Comparison of ENCODE assay signal across 13 cellular contexts in genomic region chr7:1668486-1668931, GRCh38. TPM values are rescaled to one million over a fixed set of nuclear protein-coding genes. Genes with fewer than 3 reads are reported as not detected.
DNase-seq lines count a peak whose midpoint lies in the region; ATAC-seq, FAIRE-seq and TF ChIP-seq lines count a peak whose summit lies in the region.
"Had no signal": no experiment of that assay in that cellular context is flagged by ENCODE, and none has a peak within 500 bp of the region (broad histone marks: within the 10 kb centered on the region; RNA-seq: fewer than 3 reads in every experiment).

No MANE protein-coding gene starts in this region.

- peak; percentile 46 to 76 for DNase-seq in A549 (ENCODE audit: low read depth in 1 of 2, low spot score in 1 of 2)
- DNase-seq in GM23338 (ENCODE audit: low spot score), result peak; percentile 32
- peak; percentile 68 for DNase-seq in ecto neural progenitor cell (ENCODE audit: low spot score)
- DNase-seq in naive B cell, result no peak
- no peak for DNase-seq in AML-193 (lab: John Stamatoyannopoulos, UW)
- DNase-seq in stimulated activated naive CD4-positive, alpha-beta T cell treated with Interleukin-2 at 50 U/mL for 16 hours (lab: John Stamatoyannopoulos, UW), result no peak
- DNase-seq: DMS79 treated with DMSO at 0.1 percent for 48 hours; NCI-H187 treated with DMSO at 0.1 percent for 48 hours; occipital lobe; stimulated activated CD8-positive, alpha-beta memory T cell treated with anti-CD3 and anti-CD28 coated beads, Interleukin-4, amount 100 ng/mL, for 48 hours had no signal

- no peak for TF ChIP-seq POLR2A in A549 (IDR thresholded peaks at IDR 0.05; ENCODE audit: low read length)

- H3K36me3 Mint-ChIP-seq in GM23338 (ENCODE audit: low read depth) (no peaks in the 10 kb centered on the region), naive B cell (no peaks in the 10 kb centered on the region)

- H3K4me2 ChIP-seq in A549 (no peak overlapping the region), GM23338 (peak overlapping the region; percentile 76)

- H3K4me1 ChIP-seq in A549 (peaks cover 35% of the 10 kb centered on the region), GM23338 (ENCODE audit: insufficient read depth) (peaks cover 14% of the 10 kb centered on the region; the same call in 1 of the 2 replicates)

- H3K9me2 ChIP-seq in GM23338 (ENCODE audit: insufficient read depth), result no peaks in the 10 kb centered on the region

- no peak for TF ChIP-seq EP300 in A549 (IDR thresholded peaks at IDR 0.05)

- H3K4me1 Mint-ChIP-seq in GM23338 (peaks cover 5% of the 10 kb centered on the region; the same call in 2 of the 3 replicates), naive B cell (peaks cover 9 to 20% (median 14%) of the 10 kb centered on the region in 3 donors)

- peak overlapping the region; percentile 69; the same call in 1 of the 2 replicates for H2AFZ ChIP-seq in GM23338

- H3K27ac Mint-ChIP-seq in GM23338, result no peak overlapping the region
- no peak overlapping the region for H3K27ac Mint-ChIP-seq in naive B cell
- H3K27ac Mint-ChIP-seq: T-helper 1 cell treated with Interleukin-12 subunit alpha and Interleukin-12 subunit beta and Interleukin-4 antibody, amounts not matched to agents 30 μg/mL and 1 μg/mL, for 36 hours had no signal

- H3K27ac ChIP-seq in A549 (no peak overlapping the region), GM23338 (ENCODE audit: low read depth) (no peak overlapping the region)

- ATAC-seq in A549 (peak; percentile 25 to 47; a peak in 5 of 6 replicates), GM23338 (peak; percentile 1), naive B cell (ENCODE audit: low read depth in 2 of 2) (no peak), HG03354 (IDR thresholded peaks at IDR 0.05; ENCODE audit: poor library complexity, severe bottlenecking, unreplicated experiment) (no peak), GM19324 (IDR thresholded peaks at IDR 0.05; ENCODE audit: low FRiP score, unreplicated experiment) (no peak)

- TF ChIP-seq CTCF in A549 (IDR thresholded peaks at IDR 0.05) (no peak), GM23338 (conservative IDR thresholded peaks at IDR 0.05; ENCODE audit: low read depth in 2 of 2) (no peak)

- WGBS in A549 (ENCODE audit: missing lambda C conversion rate), result 56% methylated on average over 9 of the region's 16 CpGs

- H3K27me3 ChIP-seq in GM23338 (ENCODE audit: insufficient read depth), result peaks cover 80% of the 10 kb centered on the region

- H3F3A ChIP-seq in GM23338 (replicated peaks; ENCODE audit: low read depth), result no peaks in the 10 kb centered on the region

- H4K20me1 ChIP-seq in GM23338 (replicated peaks; ENCODE audit: insufficient read depth), result no peaks in the 10 kb centered on the region

- H3K9me3 ChIP-seq in A549, result no peaks in the 10 kb centered on the region

- H3K9me3 Mint-ChIP-seq in GM23338 (no peaks in the 10 kb centered on the region), naive B cell (no peaks in the 10 kb centered on the region)
- H3K9me3 Mint-ChIP-seq: T-helper 1 cell treated with Interleukin-12 subunit alpha and Interleukin-12 subunit beta and Interleukin-4 antibody, amounts not matched to agents 30 μg/mL and 1 μg/mL, for 36 hours had no signal

- H3K4me3 ChIP-seq in A549 (no peak overlapping the region), GM23338 (peak overlapping the region; percentile 65)

- TF ChIP-seq RAD21 in A549 (conservative IDR thresholded peaks at IDR 0.05 in 1 of 2, IDR thresholded peaks at IDR 0.05 in 1 of 2), result no peak

- peak overlapping the region; percentile 65 for H3K4me3 Mint-ChIP-seq in GM23338
- H3K4me3 Mint-ChIP-seq in naive B cell, result peak overlapping the region; percentile 22 to 84 (median 76)
- H3K4me3 Mint-ChIP-seq: T-helper 1 cell treated with Interleukin-12 subunit alpha and Interleukin-12 subunit beta and Interleukin-4 antibody, amounts not matched to agents 30 μg/mL and 1 μg/mL, for 36 hours had no signal

- no peaks in the 10 kb centered on the region for H3K79me2 ChIP-seq in GM23338 (replicated peaks; ENCODE audit: insufficient read depth)

- no peaks in the 10 kb centered on the region for H3K36me3 ChIP-seq in GM23338 (ENCODE audit: insufficient read depth)

- CTCF ChIA-PET in A549 (lab: Yijun Ruan, JAX), result interaction anchor here (0.7 to 2.2 kb wide), 2 partner anchors 40 to 90 kb away, joined by 3 to 9 read pairs; no protein-coding TSS in a partner anchor

- POLR2A ChIA-PET in A549 (lab: Yijun Ruan, JAX), result no interaction called here

- H3K27me3 Mint-ChIP-seq in GM23338 (ENCODE audit: insufficient read depth, low read depth, poor library complexity) (peaks cover 54% of the 10 kb centered on the region), naive B cell (peaks cover 16 to 56% (median 36%) of the 10 kb centered on the region in 3 donors)

- no peak for FAIRE-seq in A549 (lab: Jason Lieb, UNC)

TF ChIP-seq in A549, 52 proteins besides CTCF, POLR2A, EP300 and RAD21:
- TF ChIP-seq RFX5 (IDR thresholded peaks at IDR 0.05), result no peak
- TF ChIP-seq KDM1A (IDR thresholded peaks at IDR 0.05; ENCODE audit: low read depth), result no peak
- TF ChIP-seq HOXB13 (CRISPR knock-in tag; IDR thresholded peaks at IDR 0.05; ENCODE audit: low read depth), result no peak
- no peak for TF ChIP-seq CHD4 (IDR thresholded peaks at IDR 0.05; ENCODE audit: borderline replicate concordance)
- no peak for TF ChIP-seq MAZ (IDR thresholded peaks at IDR 0.05; ENCODE audit: borderline replicate concordance, low read depth, low read length)

TF ChIP-seq in GM23338, 12 proteins besides CTCF, POLR2A, EP300 and RAD21 (continues in another document):
- TF ChIP-seq NANOG (IDR thresholded peaks at IDR 0.05; ENCODE audit: borderline replicate concordance), result no peak
- TF ChIP-seq EZH2 (IDR thresholded peaks at IDR 0.05; ENCODE audit: low read depth, unreplicated experiment), result no peak
- no peak for TF ChIP-seq JUNB (IDR thresholded peaks at IDR 0.05; ENCODE audit: unreplicated experiment)
- no peak for TF ChIP-seq STAT1 (IDR thresholded peaks at IDR 0.05; ENCODE audit: unreplicated experiment)
- TF ChIP-seq ETS1 (IDR thresholded peaks at IDR 0.05), result no peak
- TF ChIP-seq CREB1 (CRISPR knock-in tag; IDR thresholded peaks at IDR 0.05; ENCODE audit: low read depth), result no peak

RNA-seq across cellular contexts. Expression of gene ELFN1, which starts 1.6 kb away (rescaled TPM):
- polyA plus RNA-seq in A549 (2011; rRNA removed) (0.09 and 0.10 TPM in 2 replicates), A549 (2017; fragmentation: RNase III; extraction: RNeasy Plus Mini Kit Qiagen cat#74134 plus additional on column Dnase treatment) (0.08 to 0.10 TPM (median 0.09 TPM) in 3 replicates), GM23338 (2016; fragmentation: Nextera tagmentation; extraction: Ambion mirVana) (0.08 and 0.09 TPM in 2 replicates), naive B cell (ENCODE audit: low read depth in 6 of 6) (not detected)
- polyA plus RNA-seq in A549 (2012; cell fraction: cytosol; rRNA removed), result 0.12 and 0.29 TPM in 2 replicates
- 0.11 and 0.22 TPM in 2 replicates for polyA plus RNA-seq in A549 (2012; cell fraction: nucleus; rRNA removed)
- 0.08 and 0.15 TPM in 2 replicates for polyA minus RNA-seq in A549 (2011; rRNA and poly(A)+ RNA removed)
- total RNA-seq in GM23338 (2014; rRNA removed; shearing (Covaris generic)), result 3.5 and 5.0 TPM in 2 replicates

Comparison
In these comparisons a context has a peak if more than half of its experiments do, and no peak if none do; other contexts are left out.
1. ATAC-seq: peak in A549 (2 of 2) and GM23338 (single experiment); none in naive B cell (0 of 2), HG03354 (single experiment) and GM19324 (single experiment).
2. DNase-seq: peak in A549 (2 of 2), GM23338 (single experiment) and ecto neural progenitor cell (single experiment); none in naive B cell (single experiment), AML-193 (0 of 2) and stimulated activated naive CD4-positive, alpha-beta T cell treated with Interleukin-2 at 50 U/mL for 16 hours (single experiment).